In the genomic region with DNA sequence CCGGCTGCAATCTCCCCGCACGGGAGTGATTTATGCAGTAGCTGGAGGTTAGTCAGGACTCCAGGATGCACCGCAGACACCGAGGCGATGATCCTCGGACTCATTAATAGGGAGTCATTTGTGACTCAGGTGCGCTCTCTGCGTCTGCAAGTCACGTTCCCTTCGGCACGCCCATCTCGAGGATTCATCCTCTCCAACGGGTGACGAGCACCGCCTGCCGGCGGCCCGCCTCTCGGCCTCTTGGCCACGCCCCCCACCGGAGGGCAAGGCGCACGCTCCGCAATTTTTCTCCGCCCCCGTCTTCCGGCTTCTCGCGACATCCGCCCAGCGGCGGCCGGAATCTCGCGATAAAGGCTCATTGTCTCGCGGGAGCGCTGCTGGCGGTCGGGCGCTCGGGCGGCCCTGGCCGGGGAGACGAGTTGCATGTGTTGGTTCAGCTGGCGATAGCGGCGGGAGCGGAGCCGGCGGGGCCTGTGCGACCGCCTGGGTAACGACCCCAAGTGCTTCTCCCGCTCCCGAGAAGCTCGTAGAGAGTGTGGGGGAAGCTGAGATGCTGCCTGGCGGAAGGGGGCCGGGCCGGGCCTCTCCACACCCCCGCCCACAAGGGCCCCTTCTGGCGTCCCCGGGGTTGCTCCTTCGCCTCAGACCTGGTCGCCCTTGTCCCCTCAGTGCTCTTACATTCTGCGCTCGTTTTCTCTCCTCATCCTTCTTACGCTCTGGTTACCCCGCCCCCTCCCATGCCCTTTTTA, we compare ENCODE assay signal across 8 cellular contexts. TPM values are rescaled to one million over a fixed set of nuclear protein-coding genes. Genes with fewer than 3 reads are reported as not detected.
DNase-seq lines count a peak whose midpoint lies in the region; ATAC-seq and TF ChIP-seq lines count a peak whose summit lies in the region.

A gene with protein sequence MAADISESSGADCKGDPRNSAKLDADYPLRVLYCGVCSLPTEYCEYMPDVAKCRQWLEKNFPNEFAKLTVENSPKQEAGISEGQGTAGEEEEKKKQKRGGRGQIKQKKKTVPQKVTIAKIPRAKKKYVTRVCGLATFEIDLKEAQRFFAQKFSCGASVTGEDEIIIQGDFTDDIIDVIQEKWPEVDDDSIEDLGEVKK (plus strand): TSS at position 361 of the 749 bp plus-strand sequence. CDS start 878 bp downstream, outside the sequence.

- H3K9me3 ChIP-seq in osteoblast (ENCODE audit: low read depth, low read length): no peaks in the 10 kb centered on the region
- no peaks in the 10 kb centered on the region for H3K9me3 ChIP-seq in thoracic aorta

- peaks cover 4% of the 10 kb centered on the region for H4K20me1 ChIP-seq in osteoblast (ENCODE audit: insufficient read depth, low read length)

- ATAC-seq in HG02642 (IDR thresholded peaks at IDR 0.05; ENCODE audit: poor library complexity, unreplicated experiment) (peak; percentile 95), thoracic aorta (ENCODE audit: insufficient number of reproducible peaks, low FRiP score, low read depth) (peak; percentile 90)

- H3K9me3 Mint-ChIP-seq in activated naive CD8-positive, alpha-beta T cell treated with anti-CD3 and anti-CD28 coated beads for 36 hours: no peaks in the 10 kb centered on the region
- H3K9me3 Mint-ChIP-seq in glutamatergic neuron (ENCODE audit: unreplicated experiment): peaks cover 4% of the 10 kb centered on the region

- peak within 1 kb of the TSS; percentile 94 for H3K4me3 Mint-ChIP-seq in activated naive CD8-positive, alpha-beta T cell treated with anti-CD3 and anti-CD28 coated beads for 36 hours
- H3K4me3 Mint-ChIP-seq in glutamatergic neuron (ENCODE audit: unreplicated experiment): peak within 1 kb of the TSS; percentile 88

- peaks cover 34% of the 10 kb centered on the region for H3K36me3 Mint-ChIP-seq in activated naive CD8-positive, alpha-beta T cell treated with anti-CD3 and anti-CD28 coated beads for 36 hours
- H3K36me3 Mint-ChIP-seq in glutamatergic neuron (ENCODE audit: unreplicated experiment): no peaks in the 10 kb centered on the region

- H3K4me1 ChIP-seq in osteoblast (ENCODE audit: insufficient read depth, low read length) (peaks cover 10% of the 10 kb centered on the region), thoracic aorta (ENCODE audit: control insufficient read depth in 1 of 2, low read depth in 2 of 2) (peaks cover 8 to 11% of the 10 kb centered on the region in 2 donors)

- peaks cover 43% of the 10 kb centered on the region for H3K4me1 Mint-ChIP-seq in activated naive CD8-positive, alpha-beta T cell treated with anti-CD3 and anti-CD28 coated beads for 36 hours
- H3K4me1 Mint-ChIP-seq in glutamatergic neuron (ENCODE audit: low read depth, unreplicated experiment): peaks cover 11% of the 10 kb centered on the region

- peak within 1 kb of the TSS; percentile 93 for H3K27ac Mint-ChIP-seq in activated naive CD8-positive, alpha-beta T cell treated with anti-CD3 and anti-CD28 coated beads for 36 hours
- peak within 1 kb of the TSS; percentile 89 for H3K27ac Mint-ChIP-seq in glutamatergic neuron (ENCODE audit: unreplicated experiment)

- no peaks in the 10 kb centered on the region for H3K27me3 Mint-ChIP-seq in activated naive CD8-positive, alpha-beta T cell treated with anti-CD3 and anti-CD28 coated beads for 36 hours
- H3K27me3 Mint-ChIP-seq in glutamatergic neuron (ENCODE audit: unreplicated experiment): peaks cover 6% of the 10 kb centered on the region

- DNase-seq in GM12865 (ENCODE audit: low read depth) (peak; percentile 99), NCI-H1105 (lab: John Stamatoyannopoulos, UW) (peak; percentile 98), SKM-1 treated with dmso at 0.1 percent for 144 hours (lab: John Stamatoyannopoulos, UW; ENCODE audit: unreplicated experiment) (peak; percentile 79), glutamatergic neuron (peak; percentile 99), osteoblast (ENCODE audit: insufficient read length, low spot score, missing footprints) (peak; percentile 96), thoracic aorta (ENCODE audit: low spot score) (peak; percentile 91)
- peak; percentile 100 for DNase-seq in activated naive CD8-positive, alpha-beta T cell treated with anti-CD3 and anti-CD28 coated beads for 36 hours

- H3K4me3 ChIP-seq in GM12865 (ENCODE audit: low read depth, low read length): peak within 1 kb of the TSS; percentile 81
- peak within 1 kb of the TSS; percentile 97 for H3K4me3 ChIP-seq in osteoblast (ENCODE audit: insufficient read depth, low read length)
- peak within 1 kb of the TSS; percentile 88 for H3K4me3 ChIP-seq in thoracic aorta

- peak within 1 kb of the TSS; percentile 85 for H3K27ac ChIP-seq in osteoblast (ENCODE audit: low read depth, low read length)
- peak within 1 kb of the TSS; percentile 53 to 61 for H3K27ac ChIP-seq in thoracic aorta

- H3K79me2 ChIP-seq in osteoblast (ENCODE audit: insufficient read depth, low read length): peaks cover 44% of the 10 kb centered on the region

- peak within 1 kb of the TSS; percentile 95 for H2AFZ ChIP-seq in osteoblast (ENCODE audit: low read length)

- H3K36me3 ChIP-seq in osteoblast (ENCODE audit: insufficient read depth, low read length) (peaks cover 35% of the 10 kb centered on the region), thoracic aorta (peaks cover 4% of the 10 kb centered on the region)

- TF ChIP-seq CTCF in GM12865 (IDR thresholded peaks at IDR 0.05; ENCODE audit: insufficient read depth, low read depth, low read length, missing control alignments) (peak; percentile 97), glutamatergic neuron (IDR thresholded peaks at IDR 0.05; ENCODE audit: partially characterized antibody, unreplicated experiment) (peak; percentile 56), osteoblast (IDR thresholded peaks at IDR 0.05; ENCODE audit: extremely low read depth, low read depth, low read length) (peak; percentile 91), thoracic aorta (IDR thresholded peaks at IDR 0.05) (peak; percentile 55)

- H3K27me3 ChIP-seq in osteoblast (ENCODE audit: insufficient read depth, low read length): no peaks in the 10 kb centered on the region
- H3K27me3 ChIP-seq in thoracic aorta (replicated peaks; ENCODE audit: insufficient read depth): no peaks in the 10 kb centered on the region

- peak within 1 kb of the TSS; percentile 99 for H3K4me2 ChIP-seq in osteoblast (ENCODE audit: insufficient read depth, low read length)

RNA-seq across cellular contexts. Expression of the gene that starts here (rescaled TPM):
- 10 to 100 TPM; 77.7 to 86.4 TPM for total RNA-seq in activated naive CD8-positive, alpha-beta T cell treated with anti-CD3 and anti-CD28 coated beads for 36 hours
- total RNA-seq in glutamatergic neuron (ENCODE audit: unreplicated experiment) (42.7 TPM), osteoblast (37.4 and 44.5 TPM in 2 replicates), thoracic aorta (10 to 100 TPM; 16.4 to 37.2 TPM)

Comparison
In these comparisons a context has a peak if more than half of its experiments do, and no peak if none do; other contexts are left out.
1. Peak in every context shown above with its lines: DNase-seq, ATAC-seq, H3K4me3 ChIP-seq and H3K27ac ChIP-seq.